Comparison of ENCODE assay signal across 8 cellular contexts in genomic region chr2:238288650-238289573, GRCh38. TPM values are rescaled to one million over a fixed set of nuclear protein-coding genes. Genes with fewer than 3 reads are reported as not detected.
DNase-seq lines count a peak whose midpoint lies in the region; ATAC-seq and TF ChIP-seq lines count a peak whose summit lies in the region.

No MANE protein-coding gene starts in this region.

- H3K36me3 Mint-ChIP-seq in Caco-2 (ENCODE audit: insufficient read depth, unreplicated experiment) (peaks cover 17% of the 10 kb centered on the region), endodermal cell (ENCODE audit: low read depth) (peaks cover 2% of the 10 kb centered on the region)
- no peaks in the 10 kb centered on the region for H3K36me3 Mint-ChIP-seq in activated CD8-positive, alpha-beta memory T cell treated with anti-CD3 and anti-CD28 coated beads, Interleukin-2, amount 10 ng/mL, durations not matched to agents 7 days and 5 days

- H3K9ac ChIP-seq in endodermal cell (ENCODE audit: extremely low read depth, low read length, poor library complexity, severe bottlenecking), result peak overlapping the region; percentile 91

- no peaks in the 10 kb centered on the region for H3K27me3 Mint-ChIP-seq in Caco-2 (ENCODE audit: insufficient read depth, unreplicated experiment)
- no peaks in the 10 kb centered on the region for H3K27me3 Mint-ChIP-seq in activated CD8-positive, alpha-beta memory T cell treated with anti-CD3 and anti-CD28 coated beads, Interleukin-2, amount 10 ng/mL, durations not matched to agents 7 days and 5 days
- no peaks in the 10 kb centered on the region for H3K27me3 Mint-ChIP-seq in endodermal cell (ENCODE audit: insufficient read depth)

- BruUV-seq in Caco-2 (replicated peaks; lab: Mats Ljungman, UMichigan), result no TSS peak

- ATAC-seq in GM21360 (IDR thresholded peaks at IDR 0.05; ENCODE audit: unreplicated experiment), result peak; percentile 83
- ATAC-seq in activated CD8-positive, alpha-beta memory T cell treated with anti-CD3 and anti-CD28 coated beads, Interleukin-2, amount 10 ng/mL, durations not matched to agents 7 days and 5 days, result peak; percentile 91

- H3K4me1 ChIP-seq in Caco-2 (peaks cover 31% of the 10 kb centered on the region), endodermal cell (ENCODE audit: control insufficient read depth, insufficient read depth, low read length) (peaks cover 36% of the 10 kb centered on the region), mesodermal cell (ENCODE audit: control insufficient read depth, insufficient read depth, low read length, poor library complexity, severe bottlenecking) (peaks cover 34% of the 10 kb centered on the region)

- H3K27ac Mint-ChIP-seq in Caco-2 (ENCODE audit: unreplicated experiment) (peak overlapping the region; percentile 91), endodermal cell (peak overlapping the region; percentile 89)
- peak overlapping the region; percentile 96 for H3K27ac Mint-ChIP-seq in activated CD8-positive, alpha-beta memory T cell treated with anti-CD3 and anti-CD28 coated beads, Interleukin-2, amount 10 ng/mL, durations not matched to agents 7 days and 5 days

- H3K4me1 Mint-ChIP-seq in Caco-2 (ENCODE audit: low read depth, unreplicated experiment) (peaks cover 10% of the 10 kb centered on the region), endodermal cell (peaks cover 51% of the 10 kb centered on the region)
- peaks cover 25% of the 10 kb centered on the region for H3K4me1 Mint-ChIP-seq in activated CD8-positive, alpha-beta memory T cell treated with anti-CD3 and anti-CD28 coated beads, Interleukin-2, amount 10 ng/mL, durations not matched to agents 7 days and 5 days

- peak overlapping the region; percentile 85 for H3K4me3 Mint-ChIP-seq in Caco-2 (ENCODE audit: unreplicated experiment)
- peak overlapping the region; percentile 84 for H3K4me3 Mint-ChIP-seq in activated CD8-positive, alpha-beta memory T cell treated with anti-CD3 and anti-CD28 coated beads, Interleukin-2, amount 10 ng/mL, durations not matched to agents 7 days and 5 days
- H3K4me3 Mint-ChIP-seq in endodermal cell, result peak overlapping the region; percentile 72

- H3K27ac ChIP-seq in endodermal cell (ENCODE audit: low read depth, low read length) (peak overlapping the region; percentile 81), mesodermal cell (ENCODE audit: low read depth, low read length, severe bottlenecking) (peak overlapping the region; percentile 90)

- CTCF ChIA-PET in Caco-2 (lab: Charles Lee), result no interaction called here
- CTCF ChIA-PET in activated CD8-positive, alpha-beta memory T cell treated with anti-CD3 and anti-CD28 coated beads, Interleukin-2, amount 10 ng/mL, durations not matched to agents 7 days and 5 days (lab: Charles Lee), result interaction anchor here (0.6 to 7.6 kb wide), 3 partner anchors 25 to 205 kb away, joined by 3 to 31 read pairs (median 4); no protein-coding TSS in a partner anchor

- H3K9me3 ChIP-seq in Caco-2, result no peaks in the 10 kb centered on the region
- H3K9me3 ChIP-seq in endodermal cell (ENCODE audit: control insufficient read depth, low read length), result no peaks in the 10 kb centered on the region
- H3K9me3 ChIP-seq in mesodermal cell (ENCODE audit: control insufficient read depth, low read length), result no peaks in the 10 kb centered on the region

- POLR2A ChIA-PET in Caco-2 (lab: Charles Lee), result interaction anchor here (0.6 to 1.1 kb wide), 2 partner anchors 25 kb away, joined by 3 read pairs; no protein-coding TSS in a partner anchor

- no peaks in the 10 kb centered on the region for H3K27me3 ChIP-seq in Caco-2 (replicated peaks; ENCODE audit: control insufficient read depth, insufficient read depth, low read length)
- no peaks in the 10 kb centered on the region for H3K27me3 ChIP-seq in endodermal cell (ENCODE audit: control insufficient read depth, insufficient read depth, low read length, poor library complexity, severe bottlenecking)

- H3K4me3 ChIP-seq in Caco-2 (ENCODE audit: low read depth, low read length), result peak overlapping the region; percentile 92
- peak overlapping the region; percentile 82 for H3K4me3 ChIP-seq in endodermal cell (ENCODE audit: low read length)
- peak overlapping the region; percentile 55 for H3K4me3 ChIP-seq in mesodermal cell (ENCODE audit: extremely low read depth, insufficient read depth, low read length, poor library complexity, severe bottlenecking)

- no peaks in the 10 kb centered on the region for H3K9me3 Mint-ChIP-seq in Caco-2 (ENCODE audit: unreplicated experiment)
- no peaks in the 10 kb centered on the region for H3K9me3 Mint-ChIP-seq in activated CD8-positive, alpha-beta memory T cell treated with anti-CD3 and anti-CD28 coated beads, Interleukin-2, amount 10 ng/mL, durations not matched to agents 7 days and 5 days (ENCODE audit: low read depth)
- no peaks in the 10 kb centered on the region for H3K9me3 Mint-ChIP-seq in endodermal cell

- TF ChIP-seq CTCF in Caco-2 (IDR thresholded peaks at IDR 0.05; ENCODE audit: insufficient read depth in 1 of 2, low read depth in 1 of 2, low read length in 1 of 2, severe bottlenecking in 1 of 2, unreplicated experiment in 1 of 2) (peak; percentile 34 to 48), endodermal cell (conservative IDR thresholded peaks at IDR 0.05) (peak; percentile 73)

- peak; percentile 94 to 97 for DNase-seq in Caco-2
- peak; percentile 99 for DNase-seq in HT1080 (ENCODE audit: low read depth)
- DNase-seq in NOMO-1 (lab: John Stamatoyannopoulos, UW; ENCODE audit: unreplicated experiment in 2 of 2), result peak; percentile 91 to 95
- DNase-seq in activated CD8-positive, alpha-beta memory T cell treated with anti-CD3 and anti-CD28 coated beads, Interleukin-2, amount 10 ng/mL, durations not matched to agents 7 days and 5 days, result peak; percentile 98
- DNase-seq in endodermal cell, result peak; percentile 99
- DNase-seq in stimulated activated CD8-positive, alpha-beta memory T cell treated with anti-CD3 and anti-CD28 coated beads, Interleukin-15, amount 100 ng/mL, for 4 hours (ENCODE audit: low read depth in 2 of 2), result peak; percentile 95 to 96

- WGBS in endodermal cell (ENCODE audit: insufficient coverage in 1 of 2, insufficient read length in 1 of 2), 2 experiments, result 0 to 1% methylated on average over 53 to 108 of the region's 108 CpGs
- WGBS in mesodermal cell (ENCODE audit: insufficient coverage in 2 of 2), 2 experiments, result 0% methylated on average over 75 to 100 of the region's 108 CpGs

- H3K36me3 ChIP-seq in Caco-2 (ENCODE audit: control insufficient read depth, insufficient read depth, low read length), result no peaks in the 10 kb centered on the region
- H3K36me3 ChIP-seq in endodermal cell (ENCODE audit: control insufficient read depth, insufficient read depth, low read length), result no peaks in the 10 kb centered on the region
- H3K36me3 ChIP-seq in mesodermal cell (ENCODE audit: control insufficient read depth, insufficient read depth, low read length), result no peaks in the 10 kb centered on the region

- intact Hi-C loops in Caco-2 (cut with micrococcal nuclease; ENCODE audit: unreplicated experiment), result loop anchor here (2.0 kb wide), 1 partner anchor 16 kb away; no protein-coding TSS in a partner anchor

RNA-seq across cellular contexts. Expression of gene PER2, which starts 0.5 kb away (rescaled TPM):
- 12.2 and 12.5 TPM in 2 replicates for total RNA-seq in Caco-2 (2022)
- total RNA-seq in HT1080 (2014; rRNA removed; shearing (Covaris generic)), result 2.6 and 2.9 TPM in 2 replicates
- polyA plus RNA-seq in HT1080 (2015; cell fraction: cytosol; rRNA removed), result 2.9 and 3.6 TPM in 2 replicates
- polyA plus RNA-seq in HT1080 (2015; cell fraction: nucleus; rRNA removed), result 6.7 and 7.7 TPM in 2 replicates
- 10 to 100 TPM in 1 of 2 experiments, 1 to 10 TPM in 1; 9.1 to 11.5 TPM for total RNA-seq in activated CD8-positive, alpha-beta memory T cell treated with anti-CD3 and anti-CD28 coated beads, Interleukin-2, amount 10 ng/mL, durations not matched to agents 7 days and 5 days
- 10 to 100 TPM in 1 of 2 donors, 1 to 10 TPM in 1; 9.7 to 13.5 TPM for total RNA-seq in endodermal cell
- polyA plus RNA-seq in endodermal cell (2013, experiment 1 of 2), result 5.6 TPM
- polyA plus RNA-seq in endodermal cell (2013, experiment 2 of 2), result 4.9 TPM
- polyA plus RNA-seq in mesodermal cell (2013, experiment 1 of 2), result 2.6 TPM
- polyA plus RNA-seq in mesodermal cell (2013, experiment 2 of 2), result 3.0 TPM

RNA-seq across cellular contexts. Expression of gene TRAF3IP1, which starts 31.4 kb away (rescaled TPM):
- 7.1 and 7.4 TPM in 2 replicates for total RNA-seq in Caco-2 (2022)
- total RNA-seq in HT1080 (2014; rRNA removed; shearing (Covaris generic)), result 5.2 and 7.1 TPM in 2 replicates
- 4.2 and 4.8 TPM in 2 replicates for polyA plus RNA-seq in HT1080 (2015; cell fraction: cytosol; rRNA removed)
- 4.4 and 4.5 TPM in 2 replicates for polyA plus RNA-seq in HT1080 (2015; cell fraction: nucleus; rRNA removed)
- total RNA-seq in activated CD8-positive, alpha-beta memory T cell treated with anti-CD3 and anti-CD28 coated beads, Interleukin-2, amount 10 ng/mL, durations not matched to agents 7 days and 5 days, result 1 to 10 TPM; 6.8 to 8.8 TPM
- 10 to 100 TPM; 21.9 to 28.3 TPM for total RNA-seq in endodermal cell
- 14.1 TPM for polyA plus RNA-seq in endodermal cell (2013, experiment 1 of 2)
- polyA plus RNA-seq in endodermal cell (2013, experiment 2 of 2), result 10.9 TPM
- polyA plus RNA-seq in mesodermal cell (2013, experiment 1 of 2), result 13.5 TPM
- 11.0 TPM for polyA plus RNA-seq in mesodermal cell (2013, experiment 2 of 2)

RNA-seq across cellular contexts. Expression of gene HES6, which starts 49.1 kb away (rescaled TPM):
- total RNA-seq in Caco-2 (2022) (21.2 and 22.1 TPM in 2 replicates), endodermal cell (10 to 100 TPM; 17.8 to 26.3 TPM)
- total RNA-seq in HT1080 (2014; rRNA removed; shearing (Covaris generic)), result 16.8 and 17.0 TPM in 2 replicates
- polyA plus RNA-seq in HT1080 (2015; cell fraction: cytosol; rRNA removed), result 9.4 and 17.1 TPM in 2 replicates
- polyA plus RNA-seq in HT1080 (2015; cell fraction: nucleus; rRNA removed), result 16.7 and 18.6 TPM in 2 replicates
- total RNA-seq in activated CD8-positive, alpha-beta memory T cell treated with anti-CD3 and anti-CD28 coated beads, Interleukin-2, amount 10 ng/mL, durations not matched to agents 7 days and 5 days, result 1 to 10 TPM; 3.0 to 4.0 TPM
- polyA plus RNA-seq in endodermal cell (2013, experiment 1 of 2), result 302 TPM
- 279 TPM for polyA plus RNA-seq in endodermal cell (2013, experiment 2 of 2)
- polyA plus RNA-seq in mesodermal cell (2013, experiment 1 of 2), result 12.4 TPM
- polyA plus RNA-seq in mesodermal cell (2013, experiment 2 of 2), result 10.9 TPM

Comparison
In these comparisons a context has a peak if more than half of its experiments do, and no peak if none do; other contexts are left out.
1. Peak in every context shown above with its lines: DNase-seq, ATAC-seq, H3K4me3 ChIP-seq and H3K27ac ChIP-seq.